21 cellular contexts compared by ENCODE assay signal in genomic region chr1:231927431-231927830, GRCh38.
DNase-seq lines count a peak whose midpoint lies in the region; ATAC-seq and TF ChIP-seq lines count a peak whose summit lies in the region.
"Had no signal": no experiment of that assay in that cellular context is flagged by ENCODE, and none has a peak within 500 bp of the region (broad histone marks: within the 10 kb centered on the region; RNA-seq: fewer than 3 reads in every experiment).

No MANE protein-coding gene starts in this region.

- H3K27me3 Mint-ChIP-seq in chondrocyte (ENCODE audit: low read depth), result no peaks in the 10 kb centered on the region

- H3K27ac ChIP-seq in right cardiac atrium (ENCODE audit: low read length), result peak overlapping the region; percentile 79
- H3K27ac ChIP-seq: C4-2B, RWPE1 had no signal

- no peaks in the 10 kb centered on the region for H3K27me3 ChIP-seq in right cardiac atrium (ENCODE audit: control insufficient read depth, insufficient read depth)

- H3K4me3 ChIP-seq in right cardiac atrium (ENCODE audit: low read length), result no peak overlapping the region
- H3K4me3 ChIP-seq: GM23338 had no signal

- H3K9me3 ChIP-seq in right cardiac atrium (ENCODE audit: control insufficient read depth, low read length), result no peaks in the 10 kb centered on the region

- no peak overlapping the region for H3K4me3 Mint-ChIP-seq in chondrocyte (ENCODE audit: unreplicated experiment)
- H3K4me3 Mint-ChIP-seq: GM23338 had no signal

- peaks cover 34% of the 10 kb centered on the region for H3K4me1 Mint-ChIP-seq in chondrocyte (ENCODE audit: low read depth)

- intact Hi-C loops in right cardiac atrium (cut with DNase I), result loop anchor here in 1 of 4 donors (10.0 kb wide), 1 partner anchor 63 kb away; no protein-coding TSS in a partner anchor

- H3K9me3 Mint-ChIP-seq in chondrocyte (ENCODE audit: low read depth), result no peaks in the 10 kb centered on the region

- WGBS in right cardiac atrium, result 47% methylated on average over 7 of the region's 7 CpGs

- peaks cover 31% of the 10 kb centered on the region for H3K4me1 ChIP-seq in right cardiac atrium (ENCODE audit: control insufficient read depth, insufficient read depth, low read length)

- ATAC-seq in right cardiac atrium, result peak; percentile 44 to 49
- ATAC-seq: GM23338, PC-3 had no signal

- no peak for TF ChIP-seq CTCF in chondrocyte (IDR thresholded peaks at IDR 0.05)

- no peaks in the 10 kb centered on the region for H3K36me3 Mint-ChIP-seq in chondrocyte (ENCODE audit: low read depth)

- H3K27ac Mint-ChIP-seq in chondrocyte (ENCODE audit: unreplicated experiment), result peak overlapping the region; percentile 0
- H3K27ac Mint-ChIP-seq: GM23338 had no signal

- DNase-seq in NCI-H1092 (lab: John Stamatoyannopoulos, UW) (peak; percentile 48), NCI-H1105 treated with DMSO at 0.1 percent for 48 hours (lab: John Stamatoyannopoulos, UW) (peak; percentile 36), chondrocyte (ENCODE audit: low spot score) (no peak), right cardiac atrium (no peak), medulla oblongata (ENCODE audit: extremely low spot score) (no peak), NOMO-1 treated with dmso at 0.1 percent for 144 hours (lab: John Stamatoyannopoulos, UW; ENCODE audit: unreplicated experiment) (no peak), SW480 (ENCODE audit: low spot score) (no peak)
- DNase-seq: ACHN, DMS 273 treated with DMSO at 0.1 percent for 48 hours, GDM1, HCEC 1CT, IMR-90, NCI-H1694 treated with DMSO at 0.1 percent for 48 hours, NCI-H2171, NCI-H446 treated with DMSO at 0.1 percent for 48 hours, NCI-H69, PC-3, T-helper 2 cell had no signal

Comparison
In these comparisons a context has a peak if more than half of its experiments do, and no peak if none do; other contexts are left out.
1. DNase-seq: peak in NCI-H1092 (single experiment) and NCI-H1105 treated with DMSO at 0.1 percent for 48 hours (single experiment); none in chondrocyte (single experiment), right cardiac atrium (0 of 3), medulla oblongata (single experiment), NOMO-1 treated with dmso at 0.1 percent for 144 hours (single experiment) and SW480 (single experiment).